In the genomic region with DNA sequence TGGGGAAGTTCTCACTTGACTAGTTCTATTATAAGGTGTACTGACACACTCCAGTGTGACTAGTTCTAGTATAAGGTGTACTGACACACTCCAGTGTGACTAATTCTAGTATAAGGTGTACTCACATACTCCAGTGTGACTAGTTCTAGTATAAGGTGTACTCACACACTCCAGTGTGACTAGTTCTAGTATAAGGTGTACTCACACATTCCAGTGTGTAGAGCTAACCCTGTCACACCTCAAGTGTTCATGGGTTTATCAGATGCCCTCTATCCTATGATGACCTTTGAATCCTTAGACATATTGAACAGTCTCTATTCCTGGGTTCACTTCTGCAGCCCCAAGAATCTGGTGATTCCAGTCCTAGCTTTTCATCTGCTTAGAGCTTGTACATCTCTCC, we compare ENCODE assay signal across 24 cellular contexts. TPM values are rescaled to one million over a fixed set of nuclear protein-coding genes. Genes with fewer than 3 reads are reported as not detected.
A peak's percentile ranks its signal among the peaks of the same experiment; 100 is the strongest.
DNase-seq lines count a peak whose midpoint lies in the region; ATAC-seq and TF ChIP-seq lines count a peak whose summit lies in the region.
"Had no signal": no experiment of that assay in that cellular context is flagged by ENCODE, and none has a peak within 500 bp of the region (broad histone marks: within the 10 kb centered on the region; RNA-seq: fewer than 3 reads in every experiment).

No MANE protein-coding gene starts in this region.

- intact Hi-C loops in stomach (cut with DNase I; ENCODE audit: low total_unique reads): no loop called here

- no peak overlapping the region for H3K4me3 Mint-ChIP-seq in activated naive CD8-positive, alpha-beta T cell treated with anti-CD3 and anti-CD28 coated beads, Interleukin-2, amount 50 U/mL, for 24 hours
- H3K4me3 Mint-ChIP-seq in activated naive CD8-positive, alpha-beta T cell treated with anti-CD3 and anti-CD28 coated beads for 36 hours: no peak overlapping the region
- H3K4me3 Mint-ChIP-seq: CD8-positive, alpha-beta memory T cell; T-helper 1 cell treated with Interleukin-12 subunit alpha and Interleukin-12 subunit beta and Interleukin-4 antibody, amounts not matched to agents 30 μg/mL and 1 μg/mL, for 36 hours had no signal

- H3K36me3 Mint-ChIP-seq in activated naive CD8-positive, alpha-beta T cell treated with anti-CD3 and anti-CD28 coated beads, Interleukin-2, amount 50 U/mL, for 24 hours (ENCODE audit: low read depth): no peaks in the 10 kb centered on the region
- no peaks in the 10 kb centered on the region for H3K36me3 Mint-ChIP-seq in activated naive CD8-positive, alpha-beta T cell treated with anti-CD3 and anti-CD28 coated beads for 36 hours
- H3K36me3 Mint-ChIP-seq: CD8-positive, alpha-beta memory T cell had no signal

- no peaks in the 10 kb centered on the region for H3K4me1 Mint-ChIP-seq in activated naive CD8-positive, alpha-beta T cell treated with anti-CD3 and anti-CD28 coated beads, Interleukin-2, amount 50 U/mL, for 24 hours
- H3K4me1 Mint-ChIP-seq in activated naive CD8-positive, alpha-beta T cell treated with anti-CD3 and anti-CD28 coated beads for 36 hours: no peaks in the 10 kb centered on the region
- H3K4me1 Mint-ChIP-seq: CD8-positive, alpha-beta memory T cell had no signal

- no peak overlapping the region for H3K27ac ChIP-seq in stomach
- H3K27ac ChIP-seq: C4-2B, KMS-11, Peyer's patch had no signal

- no peak for TF ChIP-seq POLR2A in stomach (IDR thresholded peaks at IDR 0.05)

- ATAC-seq in activated naive CD8-positive, alpha-beta T cell treated with anti-CD3 and anti-CD28 coated beads, Interleukin-2, amount 50 U/mL, for 24 hours: peak; percentile 28
- ATAC-seq in HG03280 (IDR thresholded peaks at IDR 0.05; ENCODE audit: unreplicated experiment) (peak; percentile 4), GM18502 (IDR thresholded peaks at IDR 0.05; ENCODE audit: poor library complexity, unreplicated experiment) (no peak)

- H3K27me3 Mint-ChIP-seq in activated naive CD8-positive, alpha-beta T cell treated with anti-CD3 and anti-CD28 coated beads, Interleukin-2, amount 50 U/mL, for 24 hours: peaks cover 5% of the 10 kb centered on the region
- H3K27me3 Mint-ChIP-seq in activated naive CD8-positive, alpha-beta T cell treated with anti-CD3 and anti-CD28 coated beads for 36 hours: peaks cover 4% of the 10 kb centered on the region
- H3K27me3 Mint-ChIP-seq: CD8-positive, alpha-beta memory T cell had no signal

- TF ChIP-seq EP300 in stomach (IDR thresholded peaks at IDR 0.05): no peak

- no peaks in the 10 kb centered on the region for H3K36me3 ChIP-seq in stomach
- H3K36me3 ChIP-seq: Peyer's patch had no signal

- no peaks in the 10 kb centered on the region for H3K9me3 Mint-ChIP-seq in activated naive CD8-positive, alpha-beta T cell treated with anti-CD3 and anti-CD28 coated beads, Interleukin-2, amount 50 U/mL, for 24 hours
- no peaks in the 10 kb centered on the region for H3K9me3 Mint-ChIP-seq in activated naive CD8-positive, alpha-beta T cell treated with anti-CD3 and anti-CD28 coated beads for 36 hours
- H3K9me3 Mint-ChIP-seq: T-helper 1 cell treated with Interleukin-12 subunit alpha and Interleukin-12 subunit beta and Interleukin-4 antibody, amounts not matched to agents 30 μg/mL and 1 μg/mL, for 36 hours had no signal

- TF ChIP-seq CTCF in stomach (IDR thresholded peaks at IDR 0.05): no peak

- H3K4me3 ChIP-seq in stomach: no peak overlapping the region
- H3K4me3 ChIP-seq: Peyer's patch had no signal

- H3K4me1 ChIP-seq in stomach: no peaks in the 10 kb centered on the region
- H3K4me1 ChIP-seq: Peyer's patch had no signal

- no peak overlapping the region for H3K27ac Mint-ChIP-seq in activated naive CD8-positive, alpha-beta T cell treated with anti-CD3 and anti-CD28 coated beads, Interleukin-2, amount 50 U/mL, for 24 hours
- H3K27ac Mint-ChIP-seq in activated naive CD8-positive, alpha-beta T cell treated with anti-CD3 and anti-CD28 coated beads for 36 hours: no peak overlapping the region
- H3K27ac Mint-ChIP-seq: CD8-positive, alpha-beta memory T cell; T-helper 1 cell treated with Interleukin-12 subunit alpha and Interleukin-12 subunit beta and Interleukin-4 antibody, amounts not matched to agents 30 μg/mL and 1 μg/mL, for 36 hours had no signal

- no peaks in the 10 kb centered on the region for H3K27me3 ChIP-seq in stomach
- H3K27me3 ChIP-seq: Peyer's patch had no signal

- no peak for DNase-seq in activated naive CD8-positive, alpha-beta T cell treated with anti-CD3 and anti-CD28 coated beads, Interleukin-2, amount 50 U/mL, for 24 hours
- DNase-seq in activated naive CD8-positive, alpha-beta T cell treated with anti-CD3 and anti-CD28 coated beads for 36 hours: no peak
- peak; percentile 7 for DNase-seq in RKO (ENCODE audit: low spot score)
- DNase-seq in stomach: no peak
- no peak for DNase-seq in activated gamma-delta T cell treated with Interleukin-2 at 50 U/mL for 16 hours
- DNase-seq: CD8-positive, alpha-beta memory T cell; DND-41; HCEC 1CT; IMR-90; NCI-H1048; NCI-H1417 treated with DMSO at 0.1 percent for 48 hours; NCI-H1694 treated with DMSO at 0.1 percent for 48 hours; NCI-H2081; NCI-H2227 treated with DMSO at 0.1 percent for 48 hours; NCI-H510A; NCI-H69; Peyer's patch; SK-N-SH; SW 1271 had no signal

- no peaks in the 10 kb centered on the region for H3K9me3 ChIP-seq in stomach
- H3K9me3 ChIP-seq: Peyer's patch, SK-N-SH had no signal

RNA-seq across cellular contexts. Expression of a gene that starts 54.6 kb away (rescaled TPM):
- total RNA-seq in activated naive CD8-positive, alpha-beta T cell treated with anti-CD3 and anti-CD28 coated beads for 36 hours: not detected
- 1 to 10 TPM in 2 of 5 donors, under 1 TPM in 1, not detected in 2; under 0.01 to 1.8 (median 1.6) TPM for total RNA-seq in stomach
- under 1 TPM in 2 of 3 donors, not detected in 1; 0.13 to 0.15 TPM for polyA plus RNA-seq in stomach
- polyA plus RNA-seq: CD8-positive, alpha-beta memory T cell had no signal
